ENCODE assay signal across 21 cellular contexts in genomic region chr4:38011484-38012162, GRCh38. TPM values are rescaled to one million over a fixed set of nuclear protein-coding genes. Genes with fewer than 3 reads are reported as not detected.
DNase-seq lines count a peak whose midpoint lies in the region; ATAC-seq and TF ChIP-seq lines count a peak whose summit lies in the region.
"Had no signal": no experiment of that assay in that cellular context is flagged by ENCODE, and none has a peak within 500 bp of the region (broad histone marks: within the 10 kb centered on the region; RNA-seq: fewer than 3 reads in every experiment).

No MANE protein-coding gene starts in this region.

- peak overlapping the region; percentile 38 for H3K27ac ChIP-seq in muscle layer of colon (ENCODE audit: low read depth, low read length)
- H3K27ac ChIP-seq in uterus, result peak overlapping the region; percentile 91 to 99
- H3K27ac ChIP-seq in psoas muscle, result no peak overlapping the region
- no peak overlapping the region for H3K27ac ChIP-seq in MM.1S (ENCODE audit: low read length)
- H3K27ac ChIP-seq: GM23248 had no signal

- POLR2A ChIA-PET in activated CD4-positive, alpha-beta memory T cell treated with anti-CD3 and anti-CD28 coated beads for 36 hours (lab: Charles Lee), result no interaction called here
- POLR2A ChIA-PET in activated CD4-positive, alpha-beta memory T cell treated with anti-CD3 and anti-CD28 coated beads, Interleukin-2, amount 10 ng/mL, durations not matched to agents 7 days and 5 days (lab: Charles Lee), result no interaction called here

- H3K9me3 Mint-ChIP-seq in activated CD4-positive, alpha-beta memory T cell treated with anti-CD3 and anti-CD28 coated beads for 36 hours, result no peaks in the 10 kb centered on the region
- no peaks in the 10 kb centered on the region for H3K9me3 Mint-ChIP-seq in activated CD4-positive, alpha-beta memory T cell treated with anti-CD3 and anti-CD28 coated beads, Interleukin-2, amount 10 ng/mL, durations not matched to agents 7 days and 5 days
- no peaks in the 10 kb centered on the region for H3K9me3 Mint-ChIP-seq in stimulated activated naive CD8-positive, alpha-beta T cell treated with anti-CD3 and anti-CD28 coated beads, Interleukin-15, amount 100 ng/mL, for 72 hours

- H3K4me3 ChIP-seq in muscle layer of colon (ENCODE audit: low read depth in 1 of 2, low read length in 2 of 2) (no peak overlapping the region), uterus (no peak overlapping the region), psoas muscle (no peak overlapping the region), MM.1S (ENCODE audit: low read length) (no peak overlapping the region)
- H3K4me3 ChIP-seq: GM23248, Peyer's patch had no signal

- H3K9ac ChIP-seq in muscle layer of colon (ENCODE audit: low read length) (no peak overlapping the region), MM.1S (ENCODE audit: low read length) (no peak overlapping the region)
- H3K9ac ChIP-seq: GM23248 had no signal

- no peak for TF ChIP-seq POLR2A in uterus (IDR thresholded peaks at IDR 0.05)

- peak; percentile 58 for ATAC-seq in stimulated activated naive CD8-positive, alpha-beta T cell treated with anti-CD3 and anti-CD28 coated beads, Interleukin-15, Interleukin-2, amounts not matched to agents 100 U/mL and 50 U/mL, for 24 hours
- no peak for ATAC-seq in stimulated activated naive CD8-positive, alpha-beta T cell treated with anti-CD3 and anti-CD28 coated beads, Interleukin-15, amount 100 ng/mL, for 72 hours
- ATAC-seq in psoas muscle, result no peak

- peak overlapping the region; percentile 11 for H3K27ac Mint-ChIP-seq in activated CD4-positive, alpha-beta memory T cell treated with anti-CD3 and anti-CD28 coated beads for 36 hours
- no peak overlapping the region for H3K27ac Mint-ChIP-seq in activated CD4-positive, alpha-beta memory T cell treated with anti-CD3 and anti-CD28 coated beads, Interleukin-2, amount 10 ng/mL, durations not matched to agents 7 days and 5 days
- H3K27ac Mint-ChIP-seq in stimulated activated naive CD8-positive, alpha-beta T cell treated with anti-CD3 and anti-CD28 coated beads, Interleukin-15, amount 100 ng/mL, for 72 hours, result no peak overlapping the region
- H3K27ac Mint-ChIP-seq: B cell had no signal

- H3K36me3 ChIP-seq in muscle layer of colon (ENCODE audit: insufficient read depth, low read length), result peaks cover 5% of the 10 kb centered on the region
- H3K36me3 ChIP-seq in uterus, result no peaks in the 10 kb centered on the region
- H3K36me3 ChIP-seq in psoas muscle (ENCODE audit: insufficient read depth in 1 of 2, low read depth in 1 of 2), result peaks cover 0 to 10% of the 10 kb centered on the region in 2 donors
- H3K36me3 ChIP-seq in MM.1S (replicated peaks; ENCODE audit: insufficient read depth, low read length), result no peaks in the 10 kb centered on the region

- H3K4me1 ChIP-seq in muscle layer of colon (ENCODE audit: insufficient read depth, low read length) (peaks cover 72% of the 10 kb centered on the region), uterus (peaks cover 4 to 25% of the 10 kb centered on the region in 2 donors), psoas muscle (peaks cover 27% of the 10 kb centered on the region), MM.1S (ENCODE audit: low read length) (no peaks in the 10 kb centered on the region)

- peaks cover 10% of the 10 kb centered on the region for H3K36me3 Mint-ChIP-seq in activated CD4-positive, alpha-beta memory T cell treated with anti-CD3 and anti-CD28 coated beads for 36 hours
- peaks cover 2% of the 10 kb centered on the region for H3K36me3 Mint-ChIP-seq in activated CD4-positive, alpha-beta memory T cell treated with anti-CD3 and anti-CD28 coated beads, Interleukin-2, amount 10 ng/mL, durations not matched to agents 7 days and 5 days (ENCODE audit: low read depth)

- H4K20me1 ChIP-seq in MM.1S (ENCODE audit: insufficient read depth, low read length), result no peaks in the 10 kb centered on the region

- peaks cover 9% of the 10 kb centered on the region for H3K4me1 Mint-ChIP-seq in activated CD4-positive, alpha-beta memory T cell treated with anti-CD3 and anti-CD28 coated beads for 36 hours (ENCODE audit: low read depth)
- H3K4me1 Mint-ChIP-seq in activated CD4-positive, alpha-beta memory T cell treated with anti-CD3 and anti-CD28 coated beads, Interleukin-2, amount 10 ng/mL, durations not matched to agents 7 days and 5 days, result peaks cover 2% of the 10 kb centered on the region
- H3K4me1 Mint-ChIP-seq in stimulated activated naive CD8-positive, alpha-beta T cell treated with anti-CD3 and anti-CD28 coated beads, Interleukin-15, amount 100 ng/mL, for 72 hours, result peaks cover 4% of the 10 kb centered on the region

- no peaks in the 10 kb centered on the region for H3K27me3 ChIP-seq in muscle layer of colon (ENCODE audit: control insufficient read depth in 1 of 2, insufficient read depth in 2 of 2, low read length in 2 of 2)
- no peaks in the 10 kb centered on the region for H3K27me3 ChIP-seq in uterus
- H3K27me3 ChIP-seq in psoas muscle (ENCODE audit: insufficient read depth in 3 of 3, low read length in 2 of 3), result no peaks in the 10 kb centered on the region
- H3K27me3 ChIP-seq in MM.1S (replicated peaks; ENCODE audit: insufficient read depth, low read length), result no peaks in the 10 kb centered on the region
- H3K27me3 ChIP-seq: Peyer's patch had no signal

- H3K4me3 Mint-ChIP-seq in activated CD4-positive, alpha-beta memory T cell treated with anti-CD3 and anti-CD28 coated beads for 36 hours, result no peak overlapping the region
- H3K4me3 Mint-ChIP-seq in activated CD4-positive, alpha-beta memory T cell treated with anti-CD3 and anti-CD28 coated beads, Interleukin-2, amount 10 ng/mL, durations not matched to agents 7 days and 5 days, result no peak overlapping the region
- no peak overlapping the region for H3K4me3 Mint-ChIP-seq in stimulated activated naive CD8-positive, alpha-beta T cell treated with anti-CD3 and anti-CD28 coated beads, Interleukin-15, amount 100 ng/mL, for 72 hours
- H3K4me3 Mint-ChIP-seq: B cell had no signal

- TF ChIP-seq CTCF in uterus (IDR thresholded peaks at IDR 0.05) (no peak), psoas muscle (IDR thresholded peaks at IDR 0.05) (no peak), MM.1S (IDR thresholded peaks at IDR 0.05; ENCODE audit: low read length) (no peak)

- H3K4me2 ChIP-seq in MM.1S (ENCODE audit: low read depth, low read length), result no peak overlapping the region

- CTCF ChIA-PET in activated CD4-positive, alpha-beta memory T cell treated with anti-CD3 and anti-CD28 coated beads for 36 hours (lab: Charles Lee), result interaction anchor here (0.7 kb wide), 1 partner anchor 24 kb away, joined by 5 read pairs; no protein-coding TSS in a partner anchor
- CTCF ChIA-PET in activated CD4-positive, alpha-beta memory T cell treated with anti-CD3 and anti-CD28 coated beads, Interleukin-2, amount 10 ng/mL, durations not matched to agents 7 days and 5 days (lab: Charles Lee), result no interaction called here

- H2AFZ ChIP-seq in MM.1S (ENCODE audit: low read length), result no peak overlapping the region
- H2AFZ ChIP-seq: GM23248 had no signal

- H3K79me2 ChIP-seq in MM.1S (ENCODE audit: low read length), result peaks cover 37% of the 10 kb centered on the region

- no peaks in the 10 kb centered on the region for H3K9me2 ChIP-seq in MM.1S (replicated peaks; ENCODE audit: insufficient read depth, low read length)

- WGBS in psoas muscle, 3 donors, result 87 to 94% (median 91%) methylated on average over 3 of the region's 3 CpGs

- no peak for DNase-seq in activated CD4-positive, alpha-beta memory T cell treated with anti-CD3 and anti-CD28 coated beads for 36 hours
- DNase-seq in activated CD4-positive, alpha-beta memory T cell treated with anti-CD3 and anti-CD28 coated beads, Interleukin-2, amount 10 ng/mL, durations not matched to agents 7 days and 5 days, result no peak
- no peak for DNase-seq in stimulated activated naive CD8-positive, alpha-beta T cell treated with anti-CD3 and anti-CD28 coated beads, Interleukin-15, Interleukin-2, amounts not matched to agents 100 U/mL and 50 U/mL, for 24 hours
- DNase-seq in stimulated activated naive CD8-positive, alpha-beta T cell treated with anti-CD3 and anti-CD28 coated beads, Interleukin-15, amount 100 ng/mL, for 72 hours, result no peak
- no peak for DNase-seq in uterus
- DNase-seq in psoas muscle, result no peak
- DNase-seq in MM.1S, result no peak
- DNase-seq: 8988T, GDM1, GM23248, HCEC 1CT, NCI-H1092 treated with DMSO at 0.1 percent for 48 hours, NCI-H146, NCI-H2029 treated with DMSO at 0.1 percent for 48 hours, NCI-H446 treated with DMSO at 0.1 percent for 48 hours, NCI-H69, Peyer's patch had no signal

- intact Hi-C loops in activated CD4-positive, alpha-beta memory T cell treated with anti-CD3 and anti-CD28 coated beads for 36 hours (cut with micrococcal nuclease), result no loop called here
- intact Hi-C loops in uterus (cut with DNase I; ENCODE audit: low total_unique reads) (no loop called here), psoas muscle (cut with DNase I) (no loop called here)

- no peaks in the 10 kb centered on the region for H3K27me3 Mint-ChIP-seq in activated CD4-positive, alpha-beta memory T cell treated with anti-CD3 and anti-CD28 coated beads for 36 hours
- no peaks in the 10 kb centered on the region for H3K27me3 Mint-ChIP-seq in activated CD4-positive, alpha-beta memory T cell treated with anti-CD3 and anti-CD28 coated beads, Interleukin-2, amount 10 ng/mL, durations not matched to agents 7 days and 5 days
- no peaks in the 10 kb centered on the region for H3K27me3 Mint-ChIP-seq in stimulated activated naive CD8-positive, alpha-beta T cell treated with anti-CD3 and anti-CD28 coated beads, Interleukin-15, amount 100 ng/mL, for 72 hours
- H3K27me3 Mint-ChIP-seq: B cell had no signal

- H3F3A ChIP-seq in MM.1S (ENCODE audit: insufficient read depth, low read length), result no peaks in the 10 kb centered on the region

- no peaks in the 10 kb centered on the region for H3K9me3 ChIP-seq in muscle layer of colon (ENCODE audit: low read length)
- H3K9me3 ChIP-seq in uterus, result no peaks in the 10 kb centered on the region
- no peaks in the 10 kb centered on the region for H3K9me3 ChIP-seq in psoas muscle
- no peaks in the 10 kb centered on the region for H3K9me3 ChIP-seq in MM.1S (replicated peaks; ENCODE audit: insufficient read depth, low read length)
- H3K9me3 ChIP-seq: Peyer's patch had no signal

RNA-seq across cellular contexts. Expression of gene PTTG2, which starts 51.4 kb away (rescaled TPM):
- not detected for total RNA-seq in activated CD4-positive, alpha-beta memory T cell treated with anti-CD3 and anti-CD28 coated beads for 36 hours
- total RNA-seq in activated CD4-positive, alpha-beta memory T cell treated with anti-CD3 and anti-CD28 coated beads, Interleukin-2, amount 10 ng/mL, durations not matched to agents 7 days and 5 days, result under 1 TPM; 0.86 to 0.90 TPM
- total RNA-seq in uterus (1 to 10 TPM in 1 of 4 donors, under 1 TPM in 1, not detected in 2; 0.90 to 4.1 TPM), psoas muscle (1 to 10 TPM in 1 of 4 donors, not detected in 3; 1.2 TPM)
- polyA plus RNA-seq in psoas muscle, result 1 to 10 TPM in 1 of 3 donors, under 1 TPM in 2; 0.10 to 3.9 (median 0.18) TPM
- total RNA-seq: GM23248, LHCN-M2 had no signal
- polyA plus RNA-seq: AG04450, GM23248 had no signal

Comparison
In these comparisons a context has a peak if more than half of its experiments do, and no peak if none do; other contexts are left out.
1. H3K27ac ChIP-seq: peak in muscle layer of colon (single experiment) and uterus (2 of 2); none in psoas muscle (single experiment) and MM.1S (single experiment).